Comparison of ENCODE assay signal across 10 cellular contexts in genomic region chr19:45448887-45449299, GRCh38. TPM values are rescaled to one million over a fixed set of nuclear protein-coding genes. Genes with fewer than 3 reads are reported as not detected.
DNase-seq lines count a peak whose midpoint lies in the region; ATAC-seq, FAIRE-seq and TF ChIP-seq lines count a peak whose summit lies in the region.
"Had no signal": no experiment of that assay in that cellular context is flagged by ENCODE, and none has a peak within 500 bp of the region (broad histone marks: within the 10 kb centered on the region; RNA-seq: fewer than 3 reads in every experiment).

No MANE protein-coding gene starts in this region.

- H3K4me1 Mint-ChIP-seq in CD4-positive, CD25-positive, alpha-beta regulatory T cell = peaks cover 17 to 65% (median 51%) of the 10 kb centered on the region in 4 donors
- H3K4me1 Mint-ChIP-seq in naive B cell = peaks cover 54 to 72% (median 66%) of the 10 kb centered on the region in 3 donors

- intact Hi-C loops in mammary epithelial cell (cut with micrococcal nuclease) (no loop called here), heart left ventricle (cut with DNase I) (no loop called here)

- TF ChIP-seq CTCF in mammary epithelial cell (conservative IDR thresholded peaks at IDR 0.05 in 1 of 2, IDR thresholded peaks at IDR 0.05 in 1 of 2; ENCODE audit: extremely low read depth in 1 of 2, insufficient read depth in 1 of 2, low read depth in 1 of 2, low read length in 2 of 2) (no peak), heart left ventricle (IDR thresholded peaks at IDR 0.05) (no peak)

- H4K20me1 ChIP-seq in mammary epithelial cell (ENCODE audit: insufficient read depth, low read length) = no peaks in the 10 kb centered on the region

- H3K9ac ChIP-seq in mammary epithelial cell (ENCODE audit: insufficient read depth, low read length) = peak overlapping the region; percentile 45

- no peaks in the 10 kb centered on the region for H3K79me2 ChIP-seq in mammary epithelial cell (ENCODE audit: insufficient read depth, low read length)

- no peak overlapping the region for H3K4me3 ChIP-seq in CD4-positive, CD25-positive, alpha-beta regulatory T cell (ENCODE audit: low read depth, low read length)
- H3K4me3 ChIP-seq in mammary epithelial cell (replicated peaks in 1 of 3; ENCODE audit: insufficient read depth in 1 of 3, low read depth in 2 of 3, low read length in 3 of 3) (no peak overlapping the region), heart left ventricle (no peak overlapping the region)

- BruUV-seq in mammary epithelial cell (replicated peaks; lab: Mats Ljungman, UMichigan) = no TSS peak

- no peaks in the 10 kb centered on the region for H3K9me3 ChIP-seq in CD4-positive, CD25-positive, alpha-beta regulatory T cell (ENCODE audit: control insufficient read depth in 2 of 2, low read length in 2 of 2)
- H3K9me3 ChIP-seq in mammary epithelial cell (replicated peaks; ENCODE audit: insufficient read depth, low read length) (no peaks in the 10 kb centered on the region), heart left ventricle (no peaks in the 10 kb centered on the region)
- H3K9me3 ChIP-seq: stomach had no signal

- H3K27me3 Mint-ChIP-seq in CD4-positive, CD25-positive, alpha-beta regulatory T cell = peaks cover 21% of the 10 kb centered on the region
- H3K27me3 Mint-ChIP-seq in naive B cell = no peaks in the 10 kb centered on the region

- no peak for ATAC-seq in CD4-positive, CD25-positive, alpha-beta regulatory T cell (ENCODE audit: low read depth in 2 of 2)
- ATAC-seq in naive B cell (ENCODE audit: low read depth in 2 of 2) (no peak), heart left ventricle (no peak)

- peak overlapping the region; percentile 15 for H2AFZ ChIP-seq in mammary epithelial cell (ENCODE audit: low read depth, low read length)

- peaks cover 4% of the 10 kb centered on the region for H3K36me3 Mint-ChIP-seq in CD4-positive, CD25-positive, alpha-beta regulatory T cell
- no peaks in the 10 kb centered on the region for H3K36me3 Mint-ChIP-seq in naive B cell

- H3K4me1 ChIP-seq in CD4-positive, CD25-positive, alpha-beta regulatory T cell (ENCODE audit: control insufficient read depth, insufficient read depth, low read length, poor library complexity, severe bottlenecking) = peaks cover 39% of the 10 kb centered on the region
- H3K4me1 ChIP-seq in mammary epithelial cell (ENCODE audit: insufficient read depth, low read length) (peaks cover 52% of the 10 kb centered on the region), heart left ventricle (peaks cover 3 to 41% (median 20%) of the 10 kb centered on the region in 12 donors)

- H3K36me3 ChIP-seq in CD4-positive, CD25-positive, alpha-beta regulatory T cell (ENCODE audit: control insufficient read depth, insufficient read depth, low read length) = no peaks in the 10 kb centered on the region
- H3K36me3 ChIP-seq in mammary epithelial cell (ENCODE audit: insufficient read depth, low read length) (no peaks in the 10 kb centered on the region), heart left ventricle (no peaks in the 10 kb centered on the region)
- H3K36me3 ChIP-seq: stomach had no signal

- peak overlapping the region in 2 of 3 donors; percentile 79 to 100 for H3K27ac Mint-ChIP-seq in CD4-positive, CD25-positive, alpha-beta regulatory T cell
- H3K27ac Mint-ChIP-seq in naive B cell = peak overlapping the region in 5 of 6 donors; percentile 64 to 100 (median 85)

- peaks cover 0 to 6% (median 0%) of the 10 kb centered on the region in 7 donors for H3K9me3 Mint-ChIP-seq in CD4-positive, CD25-positive, alpha-beta regulatory T cell
- H3K9me3 Mint-ChIP-seq in naive B cell = no peaks in the 10 kb centered on the region

- DNase-seq in CD4-positive, CD25-positive, alpha-beta regulatory T cell = no peak
- DNase-seq in HT1080 (ENCODE audit: low read depth) = peak; percentile 37
- DNase-seq in mammary epithelial cell = peak; percentile 80
- DNase-seq in naive B cell = no peak
- no peak for DNase-seq in frontal cortex (ENCODE audit: low spot score in 2 of 2)
- no peak for DNase-seq in NCI-H1436 treated with DMSO at 0.1 percent for 48 hours (lab: John Stamatoyannopoulos, UW)
- DNase-seq in heart left ventricle = no peak
- DNase-seq in hippocampal formation (lab: John Stamatoyannopoulos, UW) = no peak
- DNase-seq: stomach had no signal

- 19% methylated on average over 7 of the region's 7 CpGs for WGBS in mammary epithelial cell (ENCODE audit: low coverage, missing lambda C conversion rate)
- WGBS in heart left ventricle, 4 donors = 74 to 83% (median 78%) methylated on average over 7 of the region's 7 CpGs

- no peaks in the 10 kb centered on the region for H3K27me3 ChIP-seq in CD4-positive, CD25-positive, alpha-beta regulatory T cell (ENCODE audit: control insufficient read depth, insufficient read depth, low read length)
- H3K27me3 ChIP-seq in mammary epithelial cell (ENCODE audit: insufficient read depth, low read length) = no peaks in the 10 kb centered on the region
- no peaks in the 10 kb centered on the region for H3K27me3 ChIP-seq in heart left ventricle
- H3K27me3 ChIP-seq: stomach had no signal

- CTCF ChIA-PET in mammary epithelial cell (lab: Charles Lee; ENCODE audit: low non-redundant PET) = interaction anchor here (0.6 to 0.7 kb wide), 2 partner anchors 10 to 47 kb away, joined by 4 to 18 read pairs; no protein-coding TSS in a partner anchor

- in situ Hi-C loops in mammary epithelial cell (cut with MboI; ENCODE audit: low sequenced_read_pairs in 2 of 2) = no loop called here

- peak overlapping the region; percentile 99 for H3K27ac ChIP-seq in CD4-positive, CD25-positive, alpha-beta regulatory T cell (ENCODE audit: insufficient read depth, low read length, poor library complexity, severe bottlenecking)
- H3K27ac ChIP-seq in mammary epithelial cell (ENCODE audit: insufficient read depth, low read depth, low read length) (peak overlapping the region; percentile 97), heart left ventricle (peak overlapping the region in 1 of 12 donors; percentile 80)

- dilution Hi-C loops in mammary epithelial cell (cut with HindIII; ENCODE audit: low sequenced_read_pairs) = no loop called here

- peak overlapping the region; percentile 48 to 92 (median 67) for H3K4me3 Mint-ChIP-seq in CD4-positive, CD25-positive, alpha-beta regulatory T cell
- H3K4me3 Mint-ChIP-seq in naive B cell = peak overlapping the region in 7 of 8 donors; percentile 29 to 91 (median 66)

- no peak for TF ChIP-seq POLR2A in heart left ventricle (IDR thresholded peaks at IDR 0.05)

- peak overlapping the region; percentile 29 for H3K4me2 ChIP-seq in mammary epithelial cell (ENCODE audit: insufficient read depth, low read depth, low read length)

- no peak for FAIRE-seq in frontal cortex (lab: Jason Lieb, UNC)
- FAIRE-seq: islet of Langerhans had no signal

RNA-seq across cellular contexts. Expression of gene FOSB, which starts 18.9 kb away (rescaled TPM):
- total RNA-seq in CD4-positive, CD25-positive, alpha-beta regulatory T cell = 731 TPM
- 10 to 100 TPM in 2 of 4 donors, 1 to 10 TPM in 2; 5.2 to 12.7 (median 9.6) TPM for polyA plus RNA-seq in CD4-positive, CD25-positive, alpha-beta regulatory T cell
- 0.30 and 0.53 TPM in 2 replicates for total RNA-seq in HT1080 (2014; rRNA removed; shearing (Covaris generic))
- polyA plus RNA-seq in HT1080 (2015; cell fraction: cytosol; rRNA removed) = 0.26 TPM in 2 replicates
- 0.83 and 5.8 TPM in 2 replicates for polyA plus RNA-seq in HT1080 (2015; cell fraction: nucleus; rRNA removed)
- total RNA-seq in mammary epithelial cell = 10 to 100 TPM in 1 of 2 donors, 1 to 10 TPM in 1; 1.8 to 49.1 TPM
- 2.6 TPM for polyA plus RNA-seq in mammary epithelial cell
- polyA minus RNA-seq in mammary epithelial cell = 27.0 TPM
- 100 to 1,000 TPM in 1 of 6 donors, 10 to 100 TPM in 5; 26.6 to 110 (median 82.1) TPM for polyA plus RNA-seq in naive B cell (ENCODE audit: low read depth in 6 of 6)
- total RNA-seq in frontal cortex = 2.0 TPM
- total RNA-seq in heart left ventricle = 100 to 1,000 TPM in 1 of 9 donors, 10 to 100 TPM in 1, 1 to 10 TPM in 4, under 1 TPM in 3; 0.23 to 107 (median 1.1) TPM
- polyA plus RNA-seq in heart left ventricle = 1 to 10 TPM; 1.4 to 8.0 TPM

RNA-seq across cellular contexts. Expression of gene ERCC1, which starts 25.2 kb away (rescaled TPM):
- total RNA-seq in CD4-positive, CD25-positive, alpha-beta regulatory T cell = 30.5 TPM
- polyA plus RNA-seq in CD4-positive, CD25-positive, alpha-beta regulatory T cell = 10 to 100 TPM; 25.9 to 28.7 (median 26.3) TPM
- total RNA-seq in HT1080 (2014; rRNA removed; shearing (Covaris generic)) = 125 and 137 TPM in 2 replicates
- polyA plus RNA-seq in HT1080 (2015; cell fraction: cytosol; rRNA removed) = 96.3 and 98.1 TPM in 2 replicates
- 99.8 and 118 TPM in 2 replicates for polyA plus RNA-seq in HT1080 (2015; cell fraction: nucleus; rRNA removed)
- total RNA-seq in mammary epithelial cell = 100 to 1,000 TPM in 1 of 2 donors, 10 to 100 TPM in 1; 81.9 to 316 TPM
- 224 TPM for polyA plus RNA-seq in mammary epithelial cell
- 242 TPM for polyA minus RNA-seq in mammary epithelial cell
- polyA plus RNA-seq in naive B cell (ENCODE audit: low read depth in 6 of 6) = 10 to 100 TPM; 40.0 to 91.4 (median 46.2) TPM
- 55.0 TPM for total RNA-seq in frontal cortex
- total RNA-seq in heart left ventricle = 100 to 1,000 TPM; 104 to 156 (median 121) TPM
- polyA plus RNA-seq in heart left ventricle = 100 to 1,000 TPM; 120 to 294 TPM

RNA-seq across cellular contexts. Expression of gene POLR1G, which starts 42.4 kb away (rescaled TPM):
- total RNA-seq in CD4-positive, CD25-positive, alpha-beta regulatory T cell = 2.1 TPM
- polyA plus RNA-seq in CD4-positive, CD25-positive, alpha-beta regulatory T cell = 1 to 10 TPM; 1.6 to 3.6 (median 2.4) TPM
- total RNA-seq in HT1080 (2014; rRNA removed; shearing (Covaris generic)) = 39.8 and 54.6 TPM in 2 replicates
- polyA plus RNA-seq in HT1080 (2015; cell fraction: cytosol; rRNA removed) = 15.5 and 15.7 TPM in 2 replicates
- polyA plus RNA-seq in HT1080 (2015; cell fraction: nucleus; rRNA removed) = 15.9 and 18.7 TPM in 2 replicates
- total RNA-seq in mammary epithelial cell = 10 to 100 TPM; 11.7 to 16.9 TPM
- polyA plus RNA-seq in mammary epithelial cell = 15.0 TPM
- polyA minus RNA-seq in mammary epithelial cell = 12.6 TPM
- polyA plus RNA-seq in naive B cell (ENCODE audit: low read depth in 6 of 6) = 1 to 10 TPM in 5 of 6 donors, under 1 TPM in 1; 0.49 to 8.5 (median 3.0) TPM
- total RNA-seq in frontal cortex = 3.7 TPM
- 10 to 100 TPM in 1 of 9 donors, 1 to 10 TPM in 8; 4.4 to 10.6 (median 6.9) TPM for total RNA-seq in heart left ventricle
- polyA plus RNA-seq in heart left ventricle = 1 to 10 TPM; 6.7 to 8.5 TPM

RNA-seq across cellular contexts. Expression of gene PPP1R13L, which starts 44.0 kb away (rescaled TPM):
- total RNA-seq in CD4-positive, CD25-positive, alpha-beta regulatory T cell = 7.4 TPM
- polyA plus RNA-seq in CD4-positive, CD25-positive, alpha-beta regulatory T cell = under 1 TPM; 0.17 to 0.94 (median 0.57) TPM
- 18.9 and 34.3 TPM in 2 replicates for total RNA-seq in HT1080 (2014; rRNA removed; shearing (Covaris generic))
- polyA plus RNA-seq in HT1080 (2015; cell fraction: cytosol; rRNA removed) = 96.8 and 126 TPM in 2 replicates
- polyA plus RNA-seq in HT1080 (2015; cell fraction: nucleus; rRNA removed) = 198 and 211 TPM in 2 replicates
- total RNA-seq in mammary epithelial cell (100 to 1,000 TPM in 1 of 2 donors, 10 to 100 TPM in 1; 75.8 to 254 TPM), frontal cortex (under 0.01 TPM), heart left ventricle (100 to 1,000 TPM in 7 of 9 donors, 10 to 100 TPM in 2; 92.3 to 400 (median 139) TPM)
- polyA plus RNA-seq in mammary epithelial cell (77.1 TPM), naive B cell (ENCODE audit: low read depth in 6 of 6) (1 to 10 TPM in 4 of 6 donors, under 1 TPM in 1, not detected in 1; 0.29 to 4.3 (median 2.5) TPM), heart left ventricle (100 to 1,000 TPM; 102 to 174 TPM)
- 84.7 TPM for polyA minus RNA-seq in mammary epithelial cell

RNA-seq across cellular contexts. Expression of gene RTN2, which starts 48.0 kb away (rescaled TPM):
- 1.5 TPM for total RNA-seq in CD4-positive, CD25-positive, alpha-beta regulatory T cell
- under 1 TPM; 0.09 to 0.88 (median 0.28) TPM for polyA plus RNA-seq in CD4-positive, CD25-positive, alpha-beta regulatory T cell
- total RNA-seq in HT1080 (2014; rRNA removed; shearing (Covaris generic)) = 12.9 and 13.7 TPM in 2 replicates
- 5.7 and 10.1 TPM in 2 replicates for polyA plus RNA-seq in HT1080 (2015; cell fraction: cytosol; rRNA removed)
- 5.8 TPM in 2 replicates for polyA plus RNA-seq in HT1080 (2015; cell fraction: nucleus; rRNA removed)
- total RNA-seq in mammary epithelial cell = 10 to 100 TPM; 11.0 to 16.9 TPM
- polyA plus RNA-seq in mammary epithelial cell = 11.5 TPM
- 11.9 TPM for polyA minus RNA-seq in mammary epithelial cell
- polyA plus RNA-seq in naive B cell (ENCODE audit: low read depth in 6 of 6) = under 1 TPM in 3 of 6 donors, not detected in 3; 0.28 to 0.58 (median 0.47) TPM
- 54.2 TPM for total RNA-seq in frontal cortex
- total RNA-seq in heart left ventricle = 10 to 100 TPM; 12.9 to 33.0 (median 26.9) TPM
- 10 to 100 TPM; 12.1 to 14.2 TPM for polyA plus RNA-seq in heart left ventricle

Comparison
In these comparisons a context has a peak if more than half of its experiments do, and no peak if none do; other contexts are left out.
1. DNase-seq: peak in HT1080 (single experiment) and mammary epithelial cell (single experiment); none in CD4-positive, CD25-positive, alpha-beta regulatory T cell (0 of 3), naive B cell (single experiment), frontal cortex (0 of 2), NCI-H1436 treated with DMSO at 0.1 percent for 48 hours (single experiment), heart left ventricle (0 of 5) and hippocampal formation (0 of 2).